In the genomic region with DNA sequence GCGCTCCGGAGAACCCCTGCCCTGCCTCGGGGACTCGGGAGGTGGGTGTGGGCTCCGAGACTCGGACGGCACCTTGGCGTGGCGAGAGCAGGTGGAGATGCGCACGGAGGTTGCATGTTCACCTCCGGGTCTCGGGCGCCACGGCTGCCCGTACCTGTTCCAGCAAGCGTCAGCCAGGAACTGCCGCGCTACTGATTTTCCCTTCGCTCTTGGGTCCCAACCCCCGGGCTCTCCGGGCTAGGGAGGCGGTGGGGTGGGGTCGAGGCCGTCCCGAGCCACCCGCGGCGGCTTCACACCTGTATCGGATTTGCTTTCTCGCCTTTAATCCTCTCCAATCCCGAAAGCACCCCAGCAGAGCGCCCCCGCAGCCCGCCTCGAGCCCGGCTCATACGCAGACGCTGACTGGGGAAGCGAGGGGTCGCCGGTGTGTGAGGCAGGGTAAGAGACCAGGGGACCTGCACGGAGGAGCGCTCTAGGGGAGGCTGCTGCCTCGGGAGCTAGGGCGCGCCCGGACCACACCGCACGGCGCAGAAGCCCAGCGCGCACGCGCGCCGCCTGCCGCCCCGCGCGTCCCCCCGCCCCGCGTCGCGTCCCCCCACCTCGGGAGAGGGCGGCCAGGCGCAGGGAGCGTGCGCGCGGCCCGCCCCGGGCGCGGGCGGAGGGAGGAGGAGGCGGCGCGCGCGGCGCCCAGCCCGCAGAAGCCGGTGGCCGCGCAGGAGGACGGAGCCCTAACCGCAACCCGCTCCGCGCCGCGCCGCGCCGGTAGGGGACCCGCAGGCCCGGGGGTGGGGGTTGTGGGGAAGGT, we compare ENCODE assay signal across 8 cellular contexts. TPM values are rescaled to one million over a fixed set of nuclear protein-coding genes. Genes with fewer than 3 reads are reported as not detected.
DNase-seq lines count a peak whose midpoint lies in the region; ATAC-seq and TF ChIP-seq lines count a peak whose summit lies in the region.

A gene with protein sequence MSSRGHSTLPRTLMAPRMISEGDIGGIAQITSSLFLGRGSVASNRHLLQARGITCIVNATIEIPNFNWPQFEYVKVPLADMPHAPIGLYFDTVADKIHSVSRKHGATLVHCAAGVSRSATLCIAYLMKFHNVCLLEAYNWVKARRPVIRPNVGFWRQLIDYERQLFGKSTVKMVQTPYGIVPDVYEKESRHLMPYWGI (plus strand): TSS at position 695 of the 805 bp plus-strand sequence. CDS start 22,382 bp downstream, outside the sequence.

- peak; percentile 89 for DNase-seq in BE2C
- DNase-seq in NCI-H748 treated with DMSO at 0.1 percent for 48 hours (lab: John Stamatoyannopoulos, UW), result peak; percentile 63
- DNase-seq in activated CD8-positive, alpha-beta memory T cell treated with anti-CD3 and anti-CD28 coated beads for 24 hours, result peak; percentile 90
- DNase-seq in effector CD8-positive, alpha-beta T cell (lab: John Stamatoyannopoulos, UW), result peak; percentile 70
- DNase-seq in medulla oblongata (ENCODE audit: extremely low spot score), result peak; percentile 87
- DNase-seq in stimulated activated CD4-positive, alpha-beta T cell treated with anti-CD3 and anti-CD28 coated beads, TNF-alpha, amount 100 ng/mL, for 48 hours (ENCODE audit: low read depth in 3 of 3), result peak; percentile 55 to 70 (median 64)

- H3K9me3 ChIP-seq in BE2C, result no peaks in the 10 kb centered on the region

- peaks cover 3% of the 10 kb centered on the region; the same call in 1 of the 2 replicates for H3K4me1 ChIP-seq in BE2C

- peak; percentile 54 for ATAC-seq in GM19043 (IDR thresholded peaks at IDR 0.05; ENCODE audit: low read depth, unreplicated experiment)
- peak; percentile 65 for ATAC-seq in HG03432 (IDR thresholded peaks at IDR 0.05; ENCODE audit: unreplicated experiment)

- TF ChIP-seq CTCF in BE2C (IDR thresholded peaks at IDR 0.05; ENCODE audit: low read depth, low read length), result no peak

- peak within 1 kb of the TSS; percentile 83 for H3K4me3 ChIP-seq in BE2C (ENCODE audit: low read depth, low read length)

- no peaks in the 10 kb centered on the region for H3K36me3 ChIP-seq in BE2C

- no peaks in the 10 kb centered on the region for H3K27me3 ChIP-seq in BE2C

RNA-seq across cellular contexts. Expression of the gene that starts here (rescaled TPM):
- 35.5 TPM for polyA plus RNA-seq in BE2C (2012; ENCODE audit: insufficient read depth, insufficient read length, low read depth)

Comparison
In these comparisons a context has a peak if more than half of its experiments do, and no peak if none do; other contexts are left out.
1. Peak in every context shown above with its lines: DNase-seq, ATAC-seq and H3K4me3 ChIP-seq.